In the genomic region with DNA sequence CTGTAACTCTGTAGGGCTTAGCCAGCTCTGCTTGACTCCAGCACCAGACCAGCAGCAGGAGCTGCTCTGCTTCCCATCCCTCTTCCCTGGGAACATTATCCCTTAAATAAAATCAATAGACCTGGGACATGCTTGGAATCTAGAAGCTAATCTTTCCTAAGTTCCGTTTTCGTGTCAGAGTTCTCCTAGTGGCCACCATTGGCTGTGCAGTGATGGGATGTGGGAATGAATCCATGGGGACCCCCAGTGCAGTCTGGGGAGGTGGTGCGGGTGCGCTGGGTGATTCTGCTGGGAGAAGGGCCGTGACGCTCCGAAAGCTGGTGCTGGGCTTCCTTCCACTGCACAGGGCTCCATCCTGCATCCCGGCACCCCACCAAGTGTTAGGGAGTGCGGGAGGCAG, we compare ENCODE assay signal across 25 cellular contexts.
DNase-seq lines count a peak whose midpoint lies in the region; ATAC-seq and TF ChIP-seq lines count a peak whose summit lies in the region.
"Had no signal": no experiment of that assay in that cellular context is flagged by ENCODE, and none has a peak within 500 bp of the region (broad histone marks: within the 10 kb centered on the region; RNA-seq: fewer than 3 reads in every experiment).

No MANE protein-coding gene starts in this region.

- H3K4me2 ChIP-seq in GM23338: no peak overlapping the region
- H3K4me2 ChIP-seq: SK-N-SH had no signal

- H3K4me3 ChIP-seq in GM23338 (no peak overlapping the region), WERI-Rb-1 (ENCODE audit: low read depth, low read length) (no peak overlapping the region), upper lobe of right lung (no peak overlapping the region)
- H3K4me3 ChIP-seq: GM12878 had no signal

- H3F3A ChIP-seq in GM23338 (replicated peaks; ENCODE audit: low read depth): no peaks in the 10 kb centered on the region

- H3K27ac ChIP-seq in GM23338 (ENCODE audit: low read depth) (no peak overlapping the region), WERI-Rb-1 (no peak overlapping the region), upper lobe of right lung (no peak overlapping the region)

- H3K4me3 Mint-ChIP-seq in GM23338 (no peak overlapping the region), glutamatergic neuron (ENCODE audit: unreplicated experiment) (no peak overlapping the region)
- H3K4me3 Mint-ChIP-seq: B cell; CD4-positive, CD25-positive, alpha-beta regulatory T cell; IgD-negative memory B cell had no signal

- H2AFZ ChIP-seq in GM23338: no peak overlapping the region

- intact Hi-C loops in posterior vena cava (cut with DNase I): no loop called here
- intact Hi-C loops in upper lobe of right lung (cut with DNase I): no loop called here

- H3K79me2 ChIP-seq in GM23338 (replicated peaks; ENCODE audit: insufficient read depth): no peaks in the 10 kb centered on the region

- no peaks in the 10 kb centered on the region for H3K4me1 ChIP-seq in GM23338 (ENCODE audit: insufficient read depth)
- no peaks in the 10 kb centered on the region for H3K4me1 ChIP-seq in upper lobe of right lung

- ATAC-seq in GM23338 (peak; percentile 29), HG02610 (IDR thresholded peaks at IDR 0.05; ENCODE audit: unreplicated experiment) (no peak), GM21619 (IDR thresholded peaks at IDR 0.05; ENCODE audit: unreplicated experiment) (no peak), upper lobe of right lung (no peak)
- ATAC-seq: GM12878 had no signal

- H4K20me1 ChIP-seq in GM23338 (replicated peaks; ENCODE audit: insufficient read depth): no peaks in the 10 kb centered on the region

- H3K27me3 Mint-ChIP-seq in GM23338 (ENCODE audit: insufficient read depth, low read depth, poor library complexity) (peaks cover 2% of the 10 kb centered on the region), glutamatergic neuron (ENCODE audit: unreplicated experiment) (no peaks in the 10 kb centered on the region)

- H3K9me3 ChIP-seq in WERI-Rb-1 (ENCODE audit: severe bottlenecking) (no peaks in the 10 kb centered on the region), upper lobe of right lung (no peaks in the 10 kb centered on the region)
- H3K9me3 ChIP-seq: SK-N-SH had no signal

- no peak overlapping the region for H3K27ac Mint-ChIP-seq in GM23338
- H3K27ac Mint-ChIP-seq in glutamatergic neuron (ENCODE audit: unreplicated experiment): no peak overlapping the region
- H3K27ac Mint-ChIP-seq: B cell; CD4-positive, CD25-positive, alpha-beta regulatory T cell had no signal

- H3K9me3 Mint-ChIP-seq in GM23338 (no peaks in the 10 kb centered on the region), glutamatergic neuron (ENCODE audit: unreplicated experiment) (no peaks in the 10 kb centered on the region)

- H3K36me3 ChIP-seq in GM23338 (ENCODE audit: insufficient read depth) (no peaks in the 10 kb centered on the region), WERI-Rb-1 (no peaks in the 10 kb centered on the region), upper lobe of right lung (no peaks in the 10 kb centered on the region)

- no peaks in the 10 kb centered on the region for H3K36me3 Mint-ChIP-seq in GM23338 (ENCODE audit: low read depth)
- H3K36me3 Mint-ChIP-seq in glutamatergic neuron (ENCODE audit: unreplicated experiment): no peaks in the 10 kb centered on the region
- H3K36me3 Mint-ChIP-seq: CD4-positive, CD25-positive, alpha-beta regulatory T cell had no signal

- H3K9me2 ChIP-seq in GM23338 (ENCODE audit: insufficient read depth): no peaks in the 10 kb centered on the region
- H3K9me2 ChIP-seq: SK-N-SH had no signal

- DNase-seq in GM23338 (ENCODE audit: low spot score) (peak; percentile 52), WERI-Rb-1 (peak; percentile 22), glutamatergic neuron (no peak), posterior vena cava (ENCODE audit: low spot score) (peak; percentile 19), upper lobe of right lung (no peak), NCI-H146 treated with DMSO at 0.1 percent for 48 hours (lab: John Stamatoyannopoulos, UW; ENCODE audit: unreplicated experiment) (no peak)
- DNase-seq: CD4-positive, CD25-positive, alpha-beta regulatory T cell; COR-L47; GDM1; Karpas-422; MM.1S; NCI-H1092 treated with DMSO at 0.1 percent for 48 hours; NCI-H1694; NCI-H2081 treated with DMSO at 0.1 percent for 48 hours; NCI-H446 treated with DMSO at 0.1 percent for 48 hours; OCI-M1; RPMI8226; SHP77 treated with DMSO at 0.1 percent for 48 hours; SK-N-SH; T-helper 1 cell had no signal

- TF ChIP-seq CTCF in GM23338 (conservative IDR thresholded peaks at IDR 0.05; ENCODE audit: low read depth in 2 of 2) (peak; percentile 28 to 55), WERI-Rb-1 (IDR thresholded peaks at IDR 0.05; ENCODE audit: low read depth, low read length) (peak; percentile 48; the same call in 1 of the 2 replicates), glutamatergic neuron (IDR thresholded peaks at IDR 0.05; ENCODE audit: partially characterized antibody, unreplicated experiment) (peak; percentile 46), upper lobe of right lung (IDR thresholded peaks at IDR 0.05) (no peak)

- H3K4me1 Mint-ChIP-seq in GM23338: peaks cover 20% of the 10 kb centered on the region
- H3K4me1 Mint-ChIP-seq in glutamatergic neuron (ENCODE audit: low read depth, unreplicated experiment): no peaks in the 10 kb centered on the region
- H3K4me1 Mint-ChIP-seq: B cell; CD4-positive, CD25-positive, alpha-beta regulatory T cell had no signal

- no peaks in the 10 kb centered on the region for H3K27me3 ChIP-seq in GM23338 (ENCODE audit: insufficient read depth)
- H3K27me3 ChIP-seq in WERI-Rb-1 (ENCODE audit: insufficient read depth, low read depth, severe bottlenecking): no peaks in the 10 kb centered on the region
- no peaks in the 10 kb centered on the region for H3K27me3 ChIP-seq in upper lobe of right lung

TF ChIP-seq in GM23338, 12 proteins besides CTCF, POLR2A, EP300 and RAD21 (continues in another document):
- TF ChIP-seq EZH2 (IDR thresholded peaks at IDR 0.05; ENCODE audit: low read depth, unreplicated experiment): no peak
- TF ChIP-seq ZNF114 (CRISPR knock-in tag; IDR thresholded peaks at IDR 0.05): no peak
- TF ChIP-seq, protein P1, sequence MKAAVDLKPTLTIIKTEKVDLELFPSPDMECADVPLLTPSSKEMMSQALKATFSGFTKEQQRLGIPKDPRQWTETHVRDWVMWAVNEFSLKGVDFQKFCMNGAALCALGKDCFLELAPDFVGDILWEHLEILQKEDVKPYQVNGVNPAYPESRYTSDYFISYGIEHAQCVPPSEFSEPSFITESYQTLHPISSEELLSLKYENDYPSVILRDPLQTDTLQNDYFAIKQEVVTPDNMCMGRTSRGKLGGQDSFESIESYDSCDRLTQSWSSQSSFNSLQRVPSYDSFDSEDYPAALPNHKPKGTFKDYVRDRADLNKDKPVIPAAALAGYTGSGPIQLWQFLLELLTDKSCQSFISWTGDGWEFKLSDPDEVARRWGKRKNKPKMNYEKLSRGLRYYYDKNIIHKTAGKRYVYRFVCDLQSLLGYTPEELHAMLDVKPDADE (IDR thresholded peaks at IDR 0.05): no peak
- no peak for TF ChIP-seq STAT1 (IDR thresholded peaks at IDR 0.05; ENCODE audit: unreplicated experiment)
- TF ChIP-seq CREB1 (CRISPR knock-in tag; IDR thresholded peaks at IDR 0.05; ENCODE audit: low read depth): no peak
- no peak for TF ChIP-seq EZH2phosphoT487 (IDR thresholded peaks at IDR 0.05; ENCODE audit: unreplicated experiment)
- TF ChIP-seq JUNB (IDR thresholded peaks at IDR 0.05; ENCODE audit: unreplicated experiment): no peak
- TF ChIP-seq NANOG (IDR thresholded peaks at IDR 0.05; ENCODE audit: borderline replicate concordance): no peak
- TF ChIP-seq ZNF331 (CRISPR knock-in tag; IDR thresholded peaks at IDR 0.05; ENCODE audit: low read depth): no peak
- no peak for TF ChIP-seq POLR2AphosphoS5 (IDR thresholded peaks at IDR 0.05; ENCODE audit: low read depth)
- TF ChIP-seq REST (IDR thresholded peaks at IDR 0.05; ENCODE audit: unreplicated experiment): no peak

Comparison
In these comparisons a context has a peak if more than half of its experiments do, and no peak if none do; other contexts are left out.
1. DNase-seq: peak in GM23338 (single experiment), WERI-Rb-1 (single experiment) and posterior vena cava (single experiment); none in glutamatergic neuron (single experiment), upper lobe of right lung (single experiment) and NCI-H146 treated with DMSO at 0.1 percent for 48 hours (single experiment).